In genomic region chr1:230087034-230087721, GRCh38 we compare ENCODE assay signal across 11 cellular contexts. TPM values are rescaled to one million over a fixed set of nuclear protein-coding genes. Genes with fewer than 3 reads are reported as not detected.
DNase-seq lines count a peak whose midpoint lies in the region; ATAC-seq and TF ChIP-seq lines count a peak whose summit lies in the region.
"Had no signal": no experiment of that assay in that cellular context is flagged by ENCODE, and none has a peak within 500 bp of the region (broad histone marks: within the 10 kb centered on the region; RNA-seq: fewer than 3 reads in every experiment).

No MANE protein-coding gene starts in this region.

- H3K36me3 Mint-ChIP-seq in brain (peaks cover 42% of the 10 kb centered on the region), osteocyte (ENCODE audit: unreplicated experiment) (peaks cover 7% of the 10 kb centered on the region)

- H3K4me3 Mint-ChIP-seq in brain (peak overlapping the region in 1 of 5 experiments; percentile 1), osteocyte (ENCODE audit: unreplicated experiment) (no peak overlapping the region)

- H3K27ac Mint-ChIP-seq in brain: peak overlapping the region in 3 of 5 experiments; percentile 44 to 78 (median 44)
- peak overlapping the region; percentile 98 for H3K27ac Mint-ChIP-seq in osteocyte (ENCODE audit: unreplicated experiment)
- H3K27ac Mint-ChIP-seq: activated T-cell treated with anti-CD3 and anti-CD28 coated beads, Interleukin-2, amount 50 U/mL, for 72 hours had no signal

- peaks cover 3% of the 10 kb centered on the region for H3K27me3 Mint-ChIP-seq in brain
- H3K27me3 Mint-ChIP-seq in osteocyte (ENCODE audit: unreplicated experiment): no peaks in the 10 kb centered on the region

- H3K4me1 Mint-ChIP-seq in brain (peaks cover 55% of the 10 kb centered on the region), osteocyte (ENCODE audit: unreplicated experiment) (peaks cover 94% of the 10 kb centered on the region)

- ATAC-seq in HG03045 (IDR thresholded peaks at IDR 0.05; ENCODE audit: unreplicated experiment): no peak
- ATAC-seq: activated T-cell treated with anti-CD3 and anti-CD28 coated beads, Interleukin-2, amount 50 U/mL, for 72 hours had no signal

- peak; percentile 35 for DNase-seq in NCI-H2107 treated with DMSO at 0.1 percent for 48 hours (lab: John Stamatoyannopoulos, UW; ENCODE audit: unreplicated experiment)
- no peak for DNase-seq in NCI-H2107 (lab: John Stamatoyannopoulos, UW)
- peak; percentile 47 for DNase-seq in NCI-H1105 (lab: John Stamatoyannopoulos, UW)
- no peak for DNase-seq in osteocyte (ENCODE audit: extremely low spot score, unreplicated experiment)
- no peak for DNase-seq in activated effector memory CD4-positive, alpha-beta T cell treated with Interleukin-2 at 50 U/mL for 16 hours
- DNase-seq in NCI-H146 treated with DMSO at 0.1 percent for 48 hours (lab: John Stamatoyannopoulos, UW; ENCODE audit: unreplicated experiment): no peak
- DNase-seq: activated T-cell treated with anti-CD3 and anti-CD28 coated beads, Interleukin-2, amount 50 U/mL, for 72 hours; cerebellar nuclear complex; KG1 had no signal

- TF ChIP-seq CTCF in brain (conservative IDR thresholded peaks at IDR 0.05) (no peak), osteocyte (IDR thresholded peaks at IDR 0.05) (no peak)

- H3K9me3 Mint-ChIP-seq in brain: peaks cover 3 to 10% (median 5%) of the 10 kb centered on the region in 5 experiments
- no peaks in the 10 kb centered on the region for H3K9me3 Mint-ChIP-seq in osteocyte (ENCODE audit: unreplicated experiment)

RNA-seq across cellular contexts. Expression of gene GALNT2, which starts 20.1 kb away (rescaled TPM):
- 25.3 TPM for polyA plus RNA-seq in brain (ENCODE audit: insufficient read depth, low read depth, low replicate concordance)
- 149 TPM in 2 replicates for total RNA-seq in osteocyte

Comparison
In these comparisons a context has a peak if more than half of its experiments do, and no peak if none do; other contexts are left out.
1. DNase-seq: peak in NCI-H2107 treated with DMSO at 0.1 percent for 48 hours (single experiment) and NCI-H1105 (single experiment); none in NCI-H2107 (single experiment), osteocyte (single experiment), activated effector memory CD4-positive, alpha-beta T cell treated with Interleukin-2 at 50 U/mL for 16 hours (single experiment) and NCI-H146 treated with DMSO at 0.1 percent for 48 hours (single experiment).